24 cellular contexts compared by ENCODE assay signal in genomic region chr16:87236516-87237115, GRCh38.
DNase-seq lines count a peak whose midpoint lies in the region; ATAC-seq and TF ChIP-seq lines count a peak whose summit lies in the region.
"Had no signal": no experiment of that assay in that cellular context is flagged by ENCODE, and none has a peak within 500 bp of the region (broad histone marks: within the 10 kb centered on the region; RNA-seq: fewer than 3 reads in every experiment).

No MANE protein-coding gene starts in this region.

- peaks cover 3% of the 10 kb centered on the region for H3K9me3 Mint-ChIP-seq in activated CD8-positive, alpha-beta memory T cell treated with anti-CD3 and anti-CD28 coated beads, Interleukin-2, amount 10 ng/mL, durations not matched to agents 7 days and 5 days (ENCODE audit: low read depth)
- peaks cover 4% of the 10 kb centered on the region for H3K9me3 Mint-ChIP-seq in T-helper 1 cell treated with Interleukin-12 subunit alpha and Interleukin-12 subunit beta and Interleukin-4 antibody, amounts not matched to agents 30 μg/mL and 1 μg/mL, for 36 hours
- H3K9me3 Mint-ChIP-seq in memory B cell (peaks cover under 1% of the 10 kb centered on the region), MCF 10A (ENCODE audit: unreplicated experiment) (peaks cover 2% of the 10 kb centered on the region)
- no peaks in the 10 kb centered on the region for H3K9me3 Mint-ChIP-seq in stimulated activated naive CD8-positive, alpha-beta T cell treated with anti-CD3 and anti-CD28 coated beads, Interleukin-15, amount 100 ng/mL, for 72 hours
- H3K9me3 Mint-ChIP-seq: activated naive CD4-positive, alpha-beta T cell treated with anti-CD3 and anti-CD28 coated beads, Interleukin-2, amount 50 U/mL, for 24 hours had no signal

- CTCF ChIA-PET in activated CD8-positive, alpha-beta memory T cell treated with anti-CD3 and anti-CD28 coated beads, Interleukin-2, amount 10 ng/mL, durations not matched to agents 7 days and 5 days (lab: Charles Lee): interaction anchor here (0.7 to 1.2 kb wide), 6 partner anchors 13 to 81 kb away, joined by 3 read pairs; partner anchors contain the start of gene C16orf95
- CTCF ChIA-PET in MCF 10A (lab: Yijun Ruan, JAX): interaction anchor here (0.6 kb wide), 2 partner anchors 173 to 1458 kb away, joined by 3 to 4 read pairs; no protein-coding TSS in a partner anchor

- ATAC-seq in activated CD8-positive, alpha-beta memory T cell treated with anti-CD3 and anti-CD28 coated beads, Interleukin-2, amount 10 ng/mL, durations not matched to agents 7 days and 5 days: peak; percentile 60
- peak; percentile 5 for ATAC-seq in memory B cell (ENCODE audit: low read depth)
- ATAC-seq in stimulated activated naive CD8-positive, alpha-beta T cell treated with anti-CD3 and anti-CD28 coated beads, Interleukin-15, amount 100 ng/mL, for 72 hours: peak; percentile 28
- ATAC-seq in GM21423 (IDR thresholded peaks at IDR 0.05; ENCODE audit: unreplicated experiment): no peak
- ATAC-seq: gastroesophageal sphincter, left cardiac atrium had no signal

- POLR2A ChIA-PET in MCF 10A (lab: Yijun Ruan, JAX): no interaction called here

- H3K27me3 Mint-ChIP-seq in activated CD8-positive, alpha-beta memory T cell treated with anti-CD3 and anti-CD28 coated beads, Interleukin-2, amount 10 ng/mL, durations not matched to agents 7 days and 5 days: peaks cover 17% of the 10 kb centered on the region
- H3K27me3 Mint-ChIP-seq in T-helper 1 cell treated with Interleukin-12 subunit alpha and Interleukin-12 subunit beta and Interleukin-4 antibody, amounts not matched to agents 30 μg/mL and 1 μg/mL, for 36 hours (ENCODE audit: low read depth): peaks cover 4% of the 10 kb centered on the region
- H3K27me3 Mint-ChIP-seq in memory B cell (peaks cover 19% of the 10 kb centered on the region), MCF 10A (ENCODE audit: insufficient read depth, unreplicated experiment) (no peaks in the 10 kb centered on the region)
- H3K27me3 Mint-ChIP-seq in stimulated activated naive CD8-positive, alpha-beta T cell treated with anti-CD3 and anti-CD28 coated beads, Interleukin-15, amount 100 ng/mL, for 72 hours: peaks cover 45% of the 10 kb centered on the region

- no peak for TF ChIP-seq CTCF in MCF 10A (IDR thresholded peaks at IDR 0.05; ENCODE audit: unreplicated experiment)

- intact Hi-C loops in MCF 10A (cut with micrococcal nuclease): no loop called here

- peak overlapping the region; percentile 18 for H3K4me3 Mint-ChIP-seq in activated CD8-positive, alpha-beta memory T cell treated with anti-CD3 and anti-CD28 coated beads, Interleukin-2, amount 10 ng/mL, durations not matched to agents 7 days and 5 days
- H3K4me3 Mint-ChIP-seq in T-helper 1 cell treated with Interleukin-12 subunit alpha and Interleukin-12 subunit beta and Interleukin-4 antibody, amounts not matched to agents 30 μg/mL and 1 μg/mL, for 36 hours: peak overlapping the region; percentile 19
- H3K4me3 Mint-ChIP-seq in memory B cell (peak overlapping the region; percentile 45), MCF 10A (ENCODE audit: unreplicated experiment) (no peak overlapping the region)
- peak overlapping the region in 1 of 2 donors; percentile 48 for H3K4me3 Mint-ChIP-seq in stimulated activated naive CD8-positive, alpha-beta T cell treated with anti-CD3 and anti-CD28 coated beads, Interleukin-15, amount 100 ng/mL, for 72 hours
- H3K4me3 Mint-ChIP-seq: activated naive CD4-positive, alpha-beta T cell treated with anti-CD3 and anti-CD28 coated beads, Interleukin-2, amount 50 U/mL, for 24 hours; H9; nephron had no signal

- H3K36me3 Mint-ChIP-seq in activated CD8-positive, alpha-beta memory T cell treated with anti-CD3 and anti-CD28 coated beads, Interleukin-2, amount 10 ng/mL, durations not matched to agents 7 days and 5 days: peaks cover 2% of the 10 kb centered on the region
- no peaks in the 10 kb centered on the region for H3K36me3 Mint-ChIP-seq in T-helper 1 cell treated with Interleukin-12 subunit alpha and Interleukin-12 subunit beta and Interleukin-4 antibody, amounts not matched to agents 30 μg/mL and 1 μg/mL, for 36 hours (ENCODE audit: low read depth)
- H3K36me3 Mint-ChIP-seq in memory B cell (no peaks in the 10 kb centered on the region), MCF 10A (ENCODE audit: insufficient read depth, unreplicated experiment) (no peaks in the 10 kb centered on the region)
- H3K36me3 Mint-ChIP-seq: activated naive CD4-positive, alpha-beta T cell treated with anti-CD3 and anti-CD28 coated beads, Interleukin-2, amount 50 U/mL, for 24 hours; CD4-positive, alpha-beta memory T cell had no signal

- H3K4me1 Mint-ChIP-seq in activated CD8-positive, alpha-beta memory T cell treated with anti-CD3 and anti-CD28 coated beads, Interleukin-2, amount 10 ng/mL, durations not matched to agents 7 days and 5 days: peaks cover 45% of the 10 kb centered on the region
- peaks cover 15% of the 10 kb centered on the region for H3K4me1 Mint-ChIP-seq in T-helper 1 cell treated with Interleukin-12 subunit alpha and Interleukin-12 subunit beta and Interleukin-4 antibody, amounts not matched to agents 30 μg/mL and 1 μg/mL, for 36 hours (ENCODE audit: low read depth)
- peaks cover 13% of the 10 kb centered on the region for H3K4me1 Mint-ChIP-seq in memory B cell
- H3K4me1 Mint-ChIP-seq in stimulated activated naive CD8-positive, alpha-beta T cell treated with anti-CD3 and anti-CD28 coated beads, Interleukin-15, amount 100 ng/mL, for 72 hours: peaks cover 17% of the 10 kb centered on the region
- H3K4me1 Mint-ChIP-seq in MCF 10A (ENCODE audit: insufficient read depth, unreplicated experiment): peaks cover 19% of the 10 kb centered on the region
- H3K4me1 Mint-ChIP-seq: nephron had no signal

- DNase-seq in activated CD8-positive, alpha-beta memory T cell treated with anti-CD3 and anti-CD28 coated beads, Interleukin-2, amount 10 ng/mL, durations not matched to agents 7 days and 5 days: peak; percentile 53
- no peak for DNase-seq in activated CD8-positive, alpha-beta memory T cell treated with anti-CD3 and anti-CD28 coated beads, Interleukin-2, amount 50 U/mL, for 4 hours
- DNase-seq in memory B cell (ENCODE audit: low spot score in 2 of 2) (no peak), MCF 10A (ENCODE audit: unreplicated experiment) (no peak), retina (no peak)
- DNase-seq in stimulated activated naive CD8-positive, alpha-beta T cell treated with anti-CD3 and anti-CD28 coated beads, Interleukin-15, amount 100 ng/mL, for 72 hours: no peak
- DNase-seq: activated CD4-positive, alpha-beta T cell treated with anti-CD3 and anti-CD28 coated beads, Interleukin-2, amount 50 U/mL, for 48 hours; activated T-cell treated with anti-CD3 and anti-CD28 coated beads for 4 hours; CD4-positive, alpha-beta memory T cell; Karpas-422; left cardiac atrium; NCI-H146; NCI-H345; NCI-H82; SJCRH30; stimulated activated naive CD4-positive, alpha-beta T cell treated with Interleukin-2 at 50 U/mL for 16 hours; testis; WERI-Rb-1 had no signal

- no TSS peak for BruUV-seq in MCF 10A (replicated peaks; lab: Mats Ljungman, UMichigan)

- peak overlapping the region; percentile 75 for H3K27ac Mint-ChIP-seq in activated CD8-positive, alpha-beta memory T cell treated with anti-CD3 and anti-CD28 coated beads, Interleukin-2, amount 10 ng/mL, durations not matched to agents 7 days and 5 days
- no peak overlapping the region for H3K27ac Mint-ChIP-seq in T-helper 1 cell treated with Interleukin-12 subunit alpha and Interleukin-12 subunit beta and Interleukin-4 antibody, amounts not matched to agents 30 μg/mL and 1 μg/mL, for 36 hours
- H3K27ac Mint-ChIP-seq in memory B cell: no peak overlapping the region
- no peak overlapping the region for H3K27ac Mint-ChIP-seq in stimulated activated naive CD8-positive, alpha-beta T cell treated with anti-CD3 and anti-CD28 coated beads, Interleukin-15, amount 100 ng/mL, for 72 hours
- no peak overlapping the region for H3K27ac Mint-ChIP-seq in MCF 10A (ENCODE audit: low read depth, unreplicated experiment)
- H3K27ac Mint-ChIP-seq: activated naive CD4-positive, alpha-beta T cell treated with anti-CD3 and anti-CD28 coated beads, Interleukin-2, amount 50 U/mL, for 24 hours; nephron had no signal
